Comparison of ENCODE assay signal across 29 cellular contexts in the genomic region with DNA sequence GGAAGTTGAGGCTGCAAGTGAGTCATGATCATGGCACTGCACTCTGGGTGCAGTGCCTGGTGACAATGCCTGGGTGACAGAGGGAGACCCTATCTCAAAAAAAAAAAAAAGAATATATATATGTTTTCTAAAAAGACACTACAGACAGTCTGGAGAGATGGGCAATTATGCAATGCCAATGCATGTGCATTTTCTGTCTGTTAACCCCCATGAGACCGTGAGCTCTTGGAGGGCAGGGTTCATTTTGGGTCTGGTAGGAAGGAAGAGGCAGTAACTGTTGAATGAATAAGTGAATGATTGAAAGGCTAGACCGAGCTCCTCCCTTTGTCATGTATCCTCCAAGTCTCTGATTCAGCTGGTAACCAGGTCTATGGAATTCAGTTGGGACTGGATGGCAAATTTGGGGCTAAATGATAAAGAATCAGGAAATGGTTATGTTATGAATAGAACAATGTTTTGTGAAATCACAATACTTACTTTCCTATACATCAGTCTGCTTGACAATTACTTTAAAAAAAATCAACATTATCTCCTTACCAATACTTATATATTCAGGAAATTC. TPM values are rescaled to one million over a fixed set of nuclear protein-coding genes. Genes with fewer than 3 reads are reported as not detected.
DNase-seq lines count a peak whose midpoint lies in the region; ATAC-seq and TF ChIP-seq lines count a peak whose summit lies in the region.
"Had no signal": no experiment of that assay in that cellular context is flagged by ENCODE, and none has a peak within 500 bp of the region (broad histone marks: within the 10 kb centered on the region; RNA-seq: fewer than 3 reads in every experiment).

No MANE protein-coding gene starts in this region.

- peaks cover 18% of the 10 kb centered on the region for H3K4me1 Mint-ChIP-seq in neural progenitor cell

- H2AFZ ChIP-seq in Loucy (ENCODE audit: low read length) (peak overlapping the region; percentile 33; the same call in 1 of the 2 replicates), neural progenitor cell (replicated peaks) (no peak overlapping the region)
- H2AFZ ChIP-seq: GM23338 had no signal

- H3K9ac ChIP-seq in Loucy (ENCODE audit: low read depth, low read length, poor library complexity, severe bottlenecking) (no peak overlapping the region), neural progenitor cell (no peak overlapping the region)
- H3K9ac ChIP-seq: KMS-11 had no signal

- DNase-seq in activated CD8-positive, alpha-beta memory T cell treated with anti-CD3 and anti-CD28 coated beads for 24 hours: peak; percentile 4
- no peak for DNase-seq in activated CD8-positive, alpha-beta memory T cell treated with anti-CD3 and anti-CD28 coated beads, Interleukin-2, amount 50 U/mL, for 4 hours
- peak; percentile 36 for DNase-seq in dermis blood vessel endothelial cell
- no peak for DNase-seq in neural progenitor cell (ENCODE audit: low spot score)
- no peak for DNase-seq in NCI-H510A (lab: John Stamatoyannopoulos, UW)
- no peak for DNase-seq in NOMO-1 treated with dmso at 0.1 percent for 144 hours (lab: John Stamatoyannopoulos, UW; ENCODE audit: unreplicated experiment)
- DNase-seq: C1 segment of cervical spinal cord; CD4-positive, alpha-beta memory T cell; COR-L47; DMS53; MV-4-11; NCI-H1105 treated with DMSO at 0.1 percent for 48 hours; NCI-H146; NCI-H1930; NCI-H2107; NCI-H524 treated with DMSO at 0.1 percent for 48 hours; SHP77 treated with DMSO at 0.1 percent for 48 hours had no signal

- H3K27me3 ChIP-seq in Loucy (ENCODE audit: insufficient read depth, low read length, poor library complexity, severe bottlenecking) (no peaks in the 10 kb centered on the region), neural progenitor cell (no peaks in the 10 kb centered on the region)

- H3F3A ChIP-seq in Loucy (ENCODE audit: low read depth): no peaks in the 10 kb centered on the region
- peaks cover 12% of the 10 kb centered on the region for H3F3A ChIP-seq in neural progenitor cell (ENCODE audit: low read depth)

- no peak for TF ChIP-seq CTCF in Loucy (conservative IDR thresholded peaks at IDR 0.05; ENCODE audit: low read length)
- TF ChIP-seq CTCF in neural progenitor cell (IDR thresholded peaks at IDR 0.05): no peak

- no peaks in the 10 kb centered on the region for H3K9me3 Mint-ChIP-seq in neural progenitor cell
- H3K9me3 Mint-ChIP-seq: CD4-positive, alpha-beta memory T cell; IgD-negative memory B cell had no signal

- no peaks in the 10 kb centered on the region for H4K20me1 ChIP-seq in Loucy (ENCODE audit: insufficient read depth, low read length, poor library complexity, severe bottlenecking)
- H4K20me1 ChIP-seq in neural progenitor cell (ENCODE audit: low read depth): no peaks in the 10 kb centered on the region

- peak overlapping the region; percentile 91 for H3K27ac Mint-ChIP-seq in neural progenitor cell
- H3K27ac Mint-ChIP-seq: CD4-positive, alpha-beta memory T cell; GM23338; IgD-negative memory B cell had no signal

- H3K79me2 ChIP-seq in Loucy (ENCODE audit: insufficient read depth, low read length) (0 out of 2 replicates have a peak, but pooled peaks cover 3% of the 10 kb centered on the region), neural progenitor cell (ENCODE audit: low read depth) (peaks cover 5% of the 10 kb centered on the region)

- H3K36me3 Mint-ChIP-seq in neural progenitor cell: no peaks in the 10 kb centered on the region
- H3K36me3 Mint-ChIP-seq: CD4-positive, alpha-beta memory T cell; IgD-negative memory B cell had no signal

- H3K4me2 ChIP-seq in Loucy (ENCODE audit: low read depth, low read length, poor library complexity, severe bottlenecking) (no peak overlapping the region), neural progenitor cell (no peak overlapping the region)
- H3K4me2 ChIP-seq: GM23338, KMS-11 had no signal

- no peaks in the 10 kb centered on the region for H3K9me2 ChIP-seq in Loucy (replicated peaks; ENCODE audit: low read depth, low read length)

- H3K27ac ChIP-seq in neural progenitor cell: no peak overlapping the region
- H3K27ac ChIP-seq: KMS-11, RWPE1 had no signal

- H3K9me3 ChIP-seq in Loucy (ENCODE audit: insufficient read depth, low read depth, low read length) (no peaks in the 10 kb centered on the region), neural progenitor cell (ENCODE audit: low read depth) (no peaks in the 10 kb centered on the region)

- H3K4me3 Mint-ChIP-seq in neural progenitor cell: no peak overlapping the region
- H3K4me3 Mint-ChIP-seq: CD4-positive, alpha-beta memory T cell; GM23338; IgD-negative memory B cell had no signal

- no peaks in the 10 kb centered on the region for H3K36me3 ChIP-seq in Loucy (ENCODE audit: insufficient read depth, low read length)
- H3K36me3 ChIP-seq in neural progenitor cell: no peaks in the 10 kb centered on the region
- H3K36me3 ChIP-seq: HAP-1 had no signal

- H3K27me3 Mint-ChIP-seq in neural progenitor cell (ENCODE audit: insufficient read depth, low read depth): peaks cover 7% of the 10 kb centered on the region
- H3K27me3 Mint-ChIP-seq: IgD-negative memory B cell had no signal

- H3K4me1 ChIP-seq in Loucy (ENCODE audit: insufficient read depth, low read length, poor library complexity, severe bottlenecking) (peaks cover 29% of the 10 kb centered on the region), neural progenitor cell (peaks cover 18% of the 10 kb centered on the region)

- no peak overlapping the region for H3K4me3 ChIP-seq in Loucy (ENCODE audit: low read length, poor library complexity, severe bottlenecking)
- H3K4me3 ChIP-seq in neural progenitor cell: no peak overlapping the region
- H3K4me3 ChIP-seq: GM23338, HAP-1 had no signal

- no peak for ATAC-seq in HG03342 (IDR thresholded peaks at IDR 0.05; ENCODE audit: unreplicated experiment)
- ATAC-seq: Panc1 had no signal

RNA-seq across cellular contexts. Expression of gene BLCAP, which starts 5.6 kb away (rescaled TPM):
- 53.9 and 64.8 TPM in 2 replicates for total RNA-seq in dermis blood vessel endothelial cell
- total RNA-seq in neural progenitor cell (ENCODE audit: low replicate concordance): 46.4 and 74.3 TPM in 2 replicates

RNA-seq across cellular contexts. Expression of gene NNAT, which starts 12.2 kb away (rescaled TPM):
- total RNA-seq in dermis blood vessel endothelial cell (0.23 and 0.34 TPM in 2 replicates), neural progenitor cell (ENCODE audit: low replicate concordance) (0.37 TPM in 1 of 2 replicates, not detected in the other)
- total RNA-seq: A172; CD4-positive, alpha-beta memory T cell; Daoy; G401; OCI-LY7 had no signal

Comparison
In these comparisons a context has a peak if more than half of its experiments do, and no peak if none do; other contexts are left out.
1. DNase-seq: peak in activated CD8-positive, alpha-beta memory T cell treated with anti-CD3 and anti-CD28 coated beads for 24 hours (single experiment) and dermis blood vessel endothelial cell (single experiment); none in activated CD8-positive, alpha-beta memory T cell treated with anti-CD3 and anti-CD28 coated beads, Interleukin-2, amount 50 U/mL, for 4 hours (single experiment), neural progenitor cell (single experiment), NCI-H510A (single experiment) and NOMO-1 treated with dmso at 0.1 percent for 144 hours (single experiment).